In genomic region chr10:73110345-73110849, GRCh38 we compare ENCODE assay signal across 8 cellular contexts. TPM values are rescaled to one million over a fixed set of nuclear protein-coding genes. Genes with fewer than 3 reads are reported as not detected.
A peak's percentile ranks its signal among the peaks of the same experiment; 100 is the strongest.
DNase-seq lines count a peak whose midpoint lies in the region; ATAC-seq and TF ChIP-seq lines count a peak whose summit lies in the region.

Gene NUDT13 (plus strand): TSS chr10:73110455. CDS start chr10:73114366, 3,911 bp downstream.

- H3K79me2 ChIP-seq in neural cell (replicated peaks; ENCODE audit: insufficient read depth, low read length): no peaks in the 10 kb centered on the region

- no peaks in the 10 kb centered on the region for H3K27me3 ChIP-seq in neural cell (ENCODE audit: insufficient read depth, low read depth, low read length)
- no peaks in the 10 kb centered on the region for H3K27me3 ChIP-seq in transverse colon

- H3K9me2 ChIP-seq in neural cell (ENCODE audit: insufficient read depth, low read length): no peaks in the 10 kb centered on the region

- H3K4me3 ChIP-seq in GM08714 (ENCODE audit: low read length) (peak within 1 kb of the TSS; percentile 86), neural cell (ENCODE audit: low read length) (peak within 1 kb of the TSS; percentile 58), transverse colon (peak within 1 kb of the TSS; percentile 22 to 64 (median 52))

- H3K4me2 ChIP-seq in neural cell (ENCODE audit: low read length): no peak within 1 kb of the TSS

- H3K36me3 ChIP-seq in neural cell (ENCODE audit: insufficient read depth, low read length): no peaks in the 10 kb centered on the region
- H3K36me3 ChIP-seq in transverse colon: no peaks in the 10 kb centered on the region

- TF ChIP-seq EP300 in neural cell (conservative IDR thresholded peaks at IDR 0.05; ENCODE audit: poor library complexity, severe bottlenecking) (no peak), transverse colon (IDR thresholded peaks at IDR 0.05; ENCODE audit: low read depth) (no peak)

- intact Hi-C loops in transverse colon (cut with DNase I; ENCODE audit: low total_unique reads): no loop called here

- peaks cover 31% of the 10 kb centered on the region for H3K36me3 Mint-ChIP-seq in activated naive CD8-positive, alpha-beta T cell treated with anti-CD3 and anti-CD28 coated beads for 36 hours

- peak within 1 kb of the TSS; percentile 33 for H3K9ac ChIP-seq in neural cell (ENCODE audit: low read length)

- no peak for TF ChIP-seq CTCF in neural cell (IDR thresholded peaks at IDR 0.05; ENCODE audit: poor library complexity, severe bottlenecking)
- no peak for TF ChIP-seq CTCF in transverse colon (IDR thresholded peaks at IDR 0.05)

- peaks cover 13% of the 10 kb centered on the region for H3K4me1 Mint-ChIP-seq in activated naive CD8-positive, alpha-beta T cell treated with anti-CD3 and anti-CD28 coated beads for 36 hours

- no peaks in the 10 kb centered on the region for H3K27me3 Mint-ChIP-seq in activated naive CD8-positive, alpha-beta T cell treated with anti-CD3 and anti-CD28 coated beads for 36 hours

- H4K20me1 ChIP-seq in neural cell (ENCODE audit: insufficient read depth): no peaks in the 10 kb centered on the region

- H3K9me3 ChIP-seq in neural cell (ENCODE audit: low read length) (no peaks in the 10 kb centered on the region), transverse colon (no peaks in the 10 kb centered on the region)

- H3K4me3 Mint-ChIP-seq in activated naive CD8-positive, alpha-beta T cell treated with anti-CD3 and anti-CD28 coated beads for 36 hours: peak within 1 kb of the TSS; percentile 86

- DNase-seq in SIG-M5 (lab: John Stamatoyannopoulos, UW): peak; percentile 63
- DNase-seq in activated naive CD8-positive, alpha-beta T cell treated with anti-CD3 and anti-CD28 coated beads for 36 hours: peak; percentile 48
- peak; percentile 30 for DNase-seq in germinal center (ENCODE audit: low spot score)
- peak; percentile 72 for DNase-seq in transverse colon

- in situ Hi-C loops in transverse colon (cut with MboI; ENCODE audit: low pct_ligation_motif_present in 1 of 4, low pct_unique_long_range_greater_than_20kb in 1 of 4, low sequenced_read_pairs in 3 of 4): no loop called here

- no peak within 1 kb of the TSS for H2AFZ ChIP-seq in neural cell (ENCODE audit: low read depth, low read length)

- peaks cover 5% of the 10 kb centered on the region for H3K9me3 Mint-ChIP-seq in activated naive CD8-positive, alpha-beta T cell treated with anti-CD3 and anti-CD28 coated beads for 36 hours

- no peak for TF ChIP-seq POLR2A in transverse colon (IDR thresholded peaks at IDR 0.05)
- TF ChIP-seq POLR2A in GM18505 (IDR thresholded peaks at IDR 0.05; ENCODE audit: borderline replicate concordance, extremely low read depth, insufficient read depth, insufficient read length): no peak

- H3K27ac Mint-ChIP-seq in activated naive CD8-positive, alpha-beta T cell treated with anti-CD3 and anti-CD28 coated beads for 36 hours: peak within 1 kb of the TSS; percentile 92

- no peak within 1 kb of the TSS for H3K27ac ChIP-seq in neural cell (ENCODE audit: low read length)
- peak within 1 kb of the TSS; percentile 88 to 94 (median 89) for H3K27ac ChIP-seq in transverse colon

- TF ChIP-seq RAD21 in neural cell (conservative IDR thresholded peaks at IDR 0.05): no peak

- H3F3A ChIP-seq in neural cell (ENCODE audit: insufficient read depth, low read length, poor library complexity, severe bottlenecking): no peaks in the 10 kb centered on the region

- peaks cover 0 to 11% (median 3%) of the 10 kb centered on the region in 4 donors for H3K4me1 ChIP-seq in transverse colon

- ATAC-seq in HG03108 (IDR thresholded peaks at IDR 0.05; ENCODE audit: unreplicated experiment) (peak; percentile 73), GM18505 (IDR thresholded peaks at IDR 0.05; ENCODE audit: unreplicated experiment) (no peak)

- 0 to 5% methylated on average over 2 to 5 of the region's 5 CpGs for WGBS in transverse colon (ENCODE audit: low coverage in 1 of 2), 2 donors

TF ChIP-seq in neural cell, 6 proteins besides CTCF, POLR2A, EP300 and RAD21:
- no peak for TF ChIP-seq REST (IDR thresholded peaks at IDR 0.05; ENCODE audit: borderline replicate concordance)
- peak; percentile 64 for TF ChIP-seq POLR2AphosphoS5 (IDR thresholded peaks at IDR 0.05)

RNA-seq across cellular contexts. Expression of gene NUDT13, which starts in this region (rescaled TPM):
- total RNA-seq in activated naive CD8-positive, alpha-beta T cell treated with anti-CD3 and anti-CD28 coated beads for 36 hours: 1 to 10 TPM; 1.2 to 1.4 TPM
- polyA plus RNA-seq in neural cell: 1.8 and 3.2 TPM in 2 replicates
- 0.49 TPM in 1 of 2 replicates, not detected in the other for polyA minus RNA-seq in neural cell
- 10 to 100 TPM in 1 of 4 donors, 1 to 10 TPM in 2, under 1 TPM in 1; 1.00 to 25.1 (median 4.6) TPM for total RNA-seq in transverse colon
